In the genomic region with DNA sequence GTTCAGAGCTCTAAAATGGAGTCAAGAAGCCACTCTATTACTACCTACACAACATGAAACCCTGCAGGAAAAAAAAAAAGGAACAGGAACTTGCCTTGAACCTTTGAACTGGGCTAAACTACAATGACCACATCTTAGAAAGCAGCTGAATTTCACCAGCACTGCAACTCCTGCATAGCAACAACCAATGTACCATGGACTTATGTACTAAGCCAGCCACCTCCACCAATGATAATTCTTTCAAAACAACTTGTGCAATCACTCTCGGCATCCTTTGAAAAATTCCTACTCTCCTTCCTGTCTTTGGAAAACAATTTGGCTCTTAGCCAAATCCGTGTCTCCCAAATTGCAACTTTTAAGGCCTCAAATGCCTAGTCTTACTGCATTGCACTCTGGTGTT, we compare ENCODE assay signal across 15 cellular contexts. TPM values are rescaled to one million over a fixed set of nuclear protein-coding genes. Genes with fewer than 3 reads are reported as not detected.
DNase-seq lines count a peak whose midpoint lies in the region; ATAC-seq and TF ChIP-seq lines count a peak whose summit lies in the region.
"Had no signal": no experiment of that assay in that cellular context is flagged by ENCODE, and none has a peak within 500 bp of the region (broad histone marks: within the 10 kb centered on the region; RNA-seq: fewer than 3 reads in every experiment).

No MANE protein-coding gene starts in this region.

- H3K9me3 Mint-ChIP-seq in activated naive CD4-positive, alpha-beta T cell treated with anti-CD3 and anti-CD28 coated beads, Interleukin-2, amount 10 ng/mL, durations not matched to agents 7 days and 5 days = no peaks in the 10 kb centered on the region
- H3K9me3 Mint-ChIP-seq: immature natural killer cell had no signal

- H3K4me3 Mint-ChIP-seq in activated naive CD4-positive, alpha-beta T cell treated with anti-CD3 and anti-CD28 coated beads, Interleukin-2, amount 10 ng/mL, durations not matched to agents 7 days and 5 days = no peak overlapping the region
- H3K4me3 Mint-ChIP-seq: activated B cell treated with CpG ODN at 0.5 μM for 24 hours; dendritic cell treated with granulocyte-macrophage colony-stimulating factor and Interleukin-4, amounts not matched to agents 40 ng/mL and 50 ng/mL, for 4 days; immature natural killer cell had no signal

- DNase-seq in CD1c-positive myeloid dendritic cell (ENCODE audit: extremely low spot score) (peak; percentile 19), epithelial cell of esophagus (ENCODE audit: low read depth) (peak; percentile 14), heart right ventricle (no peak), HUDEP-2 (lab: John Stamatoyannopoulos, UW; ENCODE audit: unreplicated experiment in 76 of 76) (no peak), activated gamma-delta T cell treated with Interleukin-2 at 50 U/mL for 16 hours (no peak)
- no peak for DNase-seq in activated naive CD4-positive, alpha-beta T cell treated with anti-CD3 and anti-CD28 coated beads, Interleukin-2, amount 10 ng/mL, durations not matched to agents 7 days and 5 days
- DNase-seq: activated B cell treated with CpG ODN at 0.5 μM for 24 hours, amniotic stem cell, DMS79, immature natural killer cell, NCI-H187 had no signal

- TF ChIP-seq CTCF in epithelial cell of esophagus (IDR thresholded peaks at IDR 0.05; ENCODE audit: insufficient read depth, low read depth, low read length, missing control alignments) = no peak
- TF ChIP-seq CTCF in heart right ventricle (IDR thresholded peaks at IDR 0.05) = no peak

- H3K36me3 ChIP-seq in heart right ventricle = no peaks in the 10 kb centered on the region

- H3K27me3 ChIP-seq in heart right ventricle = no peaks in the 10 kb centered on the region

- intact Hi-C loops in heart right ventricle (cut with DNase I) = no loop called here

- no peaks in the 10 kb centered on the region for H3K4me1 ChIP-seq in heart right ventricle

- ATAC-seq in GM21360 (IDR thresholded peaks at IDR 0.05; ENCODE audit: unreplicated experiment) (peak; percentile 52), HG03520 (IDR thresholded peaks at IDR 0.05; ENCODE audit: unreplicated experiment) (peak; percentile 78), heart right ventricle (no peak)

- H3K27me3 Mint-ChIP-seq in activated naive CD4-positive, alpha-beta T cell treated with anti-CD3 and anti-CD28 coated beads, Interleukin-2, amount 10 ng/mL, durations not matched to agents 7 days and 5 days = no peaks in the 10 kb centered on the region
- H3K27me3 Mint-ChIP-seq: activated B cell treated with CpG ODN at 0.5 μM for 24 hours had no signal

- H3K4me3 ChIP-seq in epithelial cell of esophagus (ENCODE audit: low read length) = no peak overlapping the region
- H3K4me3 ChIP-seq in heart right ventricle = no peak overlapping the region
- H3K4me3 ChIP-seq: SK-N-MC had no signal

- H3K4me1 Mint-ChIP-seq in activated naive CD4-positive, alpha-beta T cell treated with anti-CD3 and anti-CD28 coated beads, Interleukin-2, amount 10 ng/mL, durations not matched to agents 7 days and 5 days = peaks cover 3% of the 10 kb centered on the region
- H3K4me1 Mint-ChIP-seq: activated B cell treated with CpG ODN at 0.5 μM for 24 hours had no signal

- CTCF ChIA-PET in activated naive CD4-positive, alpha-beta T cell treated with anti-CD3 and anti-CD28 coated beads, Interleukin-2, amount 10 ng/mL, durations not matched to agents 7 days and 5 days (lab: Charles Lee) = no interaction called here

- H3K27ac ChIP-seq in heart right ventricle = no peak overlapping the region
- H3K27ac ChIP-seq: SK-N-MC had no signal

- H3K36me3 Mint-ChIP-seq in activated naive CD4-positive, alpha-beta T cell treated with anti-CD3 and anti-CD28 coated beads, Interleukin-2, amount 10 ng/mL, durations not matched to agents 7 days and 5 days = no peaks in the 10 kb centered on the region
- H3K36me3 Mint-ChIP-seq: immature natural killer cell had no signal

- H3K27ac Mint-ChIP-seq in activated naive CD4-positive, alpha-beta T cell treated with anti-CD3 and anti-CD28 coated beads, Interleukin-2, amount 10 ng/mL, durations not matched to agents 7 days and 5 days = no peak overlapping the region
- H3K27ac Mint-ChIP-seq: activated B cell treated with CpG ODN at 0.5 μM for 24 hours; dendritic cell treated with granulocyte-macrophage colony-stimulating factor and Interleukin-4, amounts not matched to agents 40 ng/mL and 50 ng/mL, for 4 days; immature natural killer cell had no signal

- peaks cover 0 to 4% (median 0%) of the 10 kb centered on the region in 11 donors for H3K9me3 ChIP-seq in heart right ventricle

- 30 to 46% methylated on average over 2 of the region's 2 CpGs for WGBS in heart right ventricle, 2 donors

RNA-seq across cellular contexts. Expression of a gene that starts 26.8 kb away (rescaled TPM):
- 10 to 100 TPM; 21.3 to 30.2 (median 28.0) TPM for total RNA-seq in heart right ventricle
- polyA plus RNA-seq in heart right ventricle = 10 to 100 TPM; 10.0 to 24.9 TPM

Comparison
In these comparisons a context has a peak if more than half of its experiments do, and no peak if none do; other contexts are left out.
1. DNase-seq: peak in CD1c-positive myeloid dendritic cell (single experiment) and epithelial cell of esophagus (single experiment); none in heart right ventricle (0 of 2), HUDEP-2 (0 of 76), activated gamma-delta T cell treated with Interleukin-2 at 50 U/mL for 16 hours (single experiment) and activated naive CD4-positive, alpha-beta T cell treated with anti-CD3 and anti-CD28 coated beads, Interleukin-2, amount 10 ng/mL, durations not matched to agents 7 days and 5 days (single experiment).
2. ATAC-seq: peak in GM21360 (single experiment) and HG03520 (single experiment); none in heart right ventricle (0 of 8).